12 cellular contexts compared by ENCODE assay signal in genomic region chrX:368811-369562, GRCh38. TPM values are rescaled to one million over a fixed set of nuclear protein-coding genes. Genes with fewer than 3 reads are reported as not detected.
A peak's percentile ranks its signal among the peaks of the same experiment; 100 is the strongest.
DNase-seq lines count a peak whose midpoint lies in the region; ATAC-seq, FAIRE-seq and TF ChIP-seq lines count a peak whose summit lies in the region.
"Had no signal": no experiment of that assay in that cellular context is flagged by ENCODE, and none has a peak within 500 bp of the region (broad histone marks: within the 10 kb centered on the region; RNA-seq: fewer than 3 reads in every experiment).

No MANE protein-coding gene starts in this region.

- FAIRE-seq in kidney (lab: Jason Lieb, UNC): no peak

- no peaks in the 10 kb centered on the region for H3K9me3 ChIP-seq in A673 (ENCODE audit: low read depth, low read length, poor library complexity, severe bottlenecking)
- no peaks in the 10 kb centered on the region for H3K9me3 ChIP-seq in kidney (ENCODE audit: control insufficient read depth in 1 of 2, low read length in 2 of 2)

- H3K4me1 ChIP-seq in A673 (ENCODE audit: insufficient read depth, low read length, poor library complexity, severe bottlenecking) (peaks cover 9% of the 10 kb centered on the region), kidney (ENCODE audit: control insufficient read depth in 1 of 2, insufficient read depth in 1 of 2, low read depth in 1 of 2, low read length in 2 of 2) (peaks cover 0 to under 1% of the 10 kb centered on the region in 2 donors)

- peak; percentile 23 for DNase-seq in A673 (ENCODE audit: low spot score)
- peak; percentile 43 for DNase-seq in HuH-7.5 (ENCODE audit: low spot score)
- DNase-seq in cerebellar cortex (ENCODE audit: low spot score): peak; percentile 19
- DNase-seq in kidney: peak; percentile 17
- no peak for DNase-seq in glomerular visceral epithelial cell (ENCODE audit: extremely low spot score)
- DNase-seq in mesenteric fat pad (ENCODE audit: low spot score): no peak
- DNase-seq in dermis blood vessel endothelial cell: no peak
- DNase-seq: effector CD4-positive, alpha-beta T cell; NCI-H1417; T1000 had no signal

- intact Hi-C loops in A673 (cut with micrococcal nuclease; ENCODE audit: unreplicated experiment): no loop called here
- intact Hi-C loops in kidney (cut with DNase I): no loop called here

- H3K27me3 ChIP-seq in A673 (replicated peaks; ENCODE audit: insufficient read depth, low read depth, low read length, poor library complexity): peaks cover 18% of the 10 kb centered on the region

- H3K36me3 ChIP-seq in A673 (ENCODE audit: insufficient read depth, low read length, poor library complexity, severe bottlenecking): no peaks in the 10 kb centered on the region
- H3K36me3 ChIP-seq in kidney (ENCODE audit: control insufficient read depth in 1 of 2, insufficient read depth in 2 of 2, low read length in 2 of 2): no peaks in the 10 kb centered on the region

- no peak for ATAC-seq in GM19035 (IDR thresholded peaks at IDR 0.05; ENCODE audit: unreplicated experiment)

- CTCF ChIA-PET in A673 (lab: Charles Lee): no interaction called here

- H3K27ac ChIP-seq in A673 (ENCODE audit: low read depth, low read length, poor library complexity, severe bottlenecking) (no peak overlapping the region), kidney (ENCODE audit: low read depth in 2 of 2, low read length in 2 of 2) (no peak overlapping the region)

- BruUV-seq in A673 (replicated peaks; lab: Mats Ljungman, UMichigan): no TSS peak

- H3K4me3 ChIP-seq in A673 (ENCODE audit: low read depth, low read length, poor library complexity, severe bottlenecking) (no peak overlapping the region), kidney (ENCODE audit: low read length in 2 of 2) (no peak overlapping the region)
- H3K4me3 ChIP-seq: skin epidermis had no signal

- H3K9ac ChIP-seq in kidney (ENCODE audit: low read length in 2 of 2): no peak overlapping the region

- POLR2A ChIA-PET in A673 (lab: Charles Lee; ENCODE audit: low non-redundant PET): no interaction called here

- TF ChIP-seq CTCF in A673 (conservative IDR thresholded peaks at IDR 0.05; ENCODE audit: low read depth, low read length) (no peak), kidney (IDR thresholded peaks at IDR 0.05; ENCODE audit: borderline replicate concordance, extremely low read depth, insufficient read depth) (no peak)

RNA-seq across cellular contexts. Expression of gene PPP2R3B, which starts 17.7 kb away (rescaled TPM):
- 43.6 and 46.5 TPM in 2 replicates for total RNA-seq in A673 (2021)
- 14.4 TPM for total RNA-seq in kidney
- 14.1 TPM for polyA plus RNA-seq in kidney (ENCODE audit: insufficient read depth, low read depth, low replicate concordance)
- total RNA-seq in mesenteric fat pad: 7.3 TPM
- 13.5 and 16.3 TPM in 2 replicates for total RNA-seq in dermis blood vessel endothelial cell

RNA-seq across cellular contexts. Expression of gene GTPBP6, which starts 50.4 kb away (rescaled TPM):
- total RNA-seq in A673 (2021) (82.3 and 85.1 TPM in 2 replicates), kidney (50.1 TPM), mesenteric fat pad (48.1 TPM), dermis blood vessel endothelial cell (31.7 and 49.9 TPM in 2 replicates)
- polyA plus RNA-seq in kidney (ENCODE audit: insufficient read depth, low read depth, low replicate concordance): 61.9 TPM

Comparison
In these comparisons a context has a peak if more than half of its experiments do, and no peak if none do; other contexts are left out.
1. DNase-seq: peak in A673 (single experiment), HuH-7.5 (single experiment), cerebellar cortex (single experiment) and kidney (single experiment); none in glomerular visceral epithelial cell (single experiment), mesenteric fat pad (single experiment) and dermis blood vessel endothelial cell (single experiment).